1 cellular context compared by ENCODE assay signal in the genomic region with DNA sequence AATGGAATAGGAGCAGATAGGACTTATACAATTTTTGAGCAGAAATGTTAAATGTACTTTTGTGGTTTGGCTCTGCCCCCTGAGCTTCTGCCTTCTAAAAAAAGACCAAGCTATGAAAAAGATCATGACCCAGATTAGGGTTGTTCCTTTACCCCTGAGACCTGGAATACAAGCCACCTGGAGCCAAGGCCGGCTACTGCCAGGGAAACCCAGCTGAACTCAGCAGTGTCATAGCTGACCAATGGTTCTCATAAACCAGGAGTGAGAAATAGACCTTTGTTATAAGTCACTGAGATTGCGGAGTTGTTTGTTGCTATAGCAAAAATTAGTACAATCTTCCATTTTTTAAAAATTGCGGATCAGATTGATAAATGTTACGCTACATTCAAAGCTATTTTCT.
TF ChIP-seq lines count a peak whose summit lies in the region.

No MANE protein-coding gene starts in this region.

TF ChIP-seq in SK-N-SH treated with all-trans-retinoic acid at 6 μM for 48 hours, 23 proteins besides CTCF, POLR2A, EP300 and RAD21 (continued from another document):
- TF ChIP-seq, protein P1, sequence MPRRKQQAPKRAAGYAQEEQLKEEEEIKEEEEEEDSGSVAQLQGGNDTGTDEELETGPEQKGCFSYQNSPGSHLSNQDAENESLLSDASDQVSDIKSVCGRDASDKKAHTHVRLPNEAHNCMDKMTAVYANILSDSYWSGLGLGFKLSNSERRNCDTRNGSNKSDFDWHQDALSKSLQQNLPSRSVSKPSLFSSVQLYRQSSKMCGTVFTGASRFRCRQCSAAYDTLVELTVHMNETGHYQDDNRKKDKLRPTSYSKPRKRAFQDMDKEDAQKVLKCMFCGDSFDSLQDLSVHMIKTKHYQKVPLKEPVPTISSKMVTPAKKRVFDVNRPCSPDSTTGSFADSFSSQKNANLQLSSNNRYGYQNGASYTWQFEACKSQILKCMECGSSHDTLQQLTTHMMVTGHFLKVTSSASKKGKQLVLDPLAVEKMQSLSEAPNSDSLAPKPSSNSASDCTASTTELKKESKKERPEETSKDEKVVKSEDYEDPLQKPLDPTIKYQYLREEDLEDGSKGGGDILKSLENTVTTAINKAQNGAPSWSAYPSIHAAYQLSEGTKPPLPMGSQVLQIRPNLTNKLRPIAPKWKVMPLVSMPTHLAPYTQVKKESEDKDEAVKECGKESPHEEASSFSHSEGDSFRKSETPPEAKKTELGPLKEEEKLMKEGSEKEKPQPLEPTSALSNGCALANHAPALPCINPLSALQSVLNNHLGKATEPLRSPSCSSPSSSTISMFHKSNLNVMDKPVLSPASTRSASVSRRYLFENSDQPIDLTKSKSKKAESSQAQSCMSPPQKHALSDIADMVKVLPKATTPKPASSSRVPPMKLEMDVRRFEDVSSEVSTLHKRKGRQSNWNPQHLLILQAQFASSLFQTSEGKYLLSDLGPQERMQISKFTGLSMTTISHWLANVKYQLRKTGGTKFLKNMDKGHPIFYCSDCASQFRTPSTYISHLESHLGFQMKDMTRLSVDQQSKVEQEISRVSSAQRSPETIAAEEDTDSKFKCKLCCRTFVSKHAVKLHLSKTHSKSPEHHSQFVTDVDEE (CRISPR knock-in tag; IDR thresholded peaks at IDR 0.05), result no peak
- TF ChIP-seq ZNF565 (CRISPR knock-in tag; conservative IDR thresholded peaks at IDR 0.05; ENCODE audit: low read depth), result no peak
- TF ChIP-seq TCF4 (CRISPR knock-in tag; IDR thresholded peaks at IDR 0.05; ENCODE audit: borderline replicate concordance), result no peak
- TF ChIP-seq, protein P2, sequence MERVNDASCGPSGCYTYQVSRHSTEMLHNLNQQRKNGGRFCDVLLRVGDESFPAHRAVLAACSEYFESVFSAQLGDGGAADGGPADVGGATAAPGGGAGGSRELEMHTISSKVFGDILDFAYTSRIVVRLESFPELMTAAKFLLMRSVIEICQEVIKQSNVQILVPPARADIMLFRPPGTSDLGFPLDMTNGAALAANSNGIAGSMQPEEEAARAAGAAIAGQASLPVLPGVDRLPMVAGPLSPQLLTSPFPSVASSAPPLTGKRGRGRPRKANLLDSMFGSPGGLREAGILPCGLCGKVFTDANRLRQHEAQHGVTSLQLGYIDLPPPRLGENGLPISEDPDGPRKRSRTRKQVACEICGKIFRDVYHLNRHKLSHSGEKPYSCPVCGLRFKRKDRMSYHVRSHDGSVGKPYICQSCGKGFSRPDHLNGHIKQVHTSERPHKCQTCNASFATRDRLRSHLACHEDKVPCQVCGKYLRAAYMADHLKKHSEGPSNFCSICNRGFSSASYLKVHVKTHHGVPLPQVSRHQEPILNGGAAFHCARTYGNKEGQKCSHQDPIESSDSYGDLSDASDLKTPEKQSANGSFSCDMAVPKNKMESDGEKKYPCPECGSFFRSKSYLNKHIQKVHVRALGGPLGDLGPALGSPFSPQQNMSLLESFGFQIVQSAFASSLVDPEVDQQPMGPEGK (CRISPR knock-in tag; IDR thresholded peaks at IDR 0.05; ENCODE audit: borderline replicate concordance), result no peak
- TF ChIP-seq ZC3H10 (CRISPR knock-in tag; IDR thresholded peaks at IDR 0.05), result no peak
- TF ChIP-seq SNAI2 (CRISPR knock-in tag; IDR thresholded peaks at IDR 0.05), result no peak
- TF ChIP-seq GLIS3 (CRISPR knock-in tag; IDR thresholded peaks at IDR 0.05), result no peak
- TF ChIP-seq ISL1 (CRISPR knock-in tag; IDR thresholded peaks at IDR 0.05), result no peak
- TF ChIP-seq PPARA (CRISPR knock-in tag; IDR thresholded peaks at IDR 0.05; ENCODE audit: borderline replicate concordance), result no peak
- TF ChIP-seq ZFP3 (CRISPR knock-in tag; IDR thresholded peaks at IDR 0.05), result no peak
- TF ChIP-seq OSR1 (CRISPR knock-in tag; IDR thresholded peaks at IDR 0.05), result no peak
TF ChIP-seq in SK-N-SH treated with all-trans-retinoic acid at 6 μM for 48 hours: peak in this region for 0.
